Comparison of ENCODE assay signal across 8 cellular contexts in genomic region chr5:32583582-32584232, GRCh38. TPM values are rescaled to one million over a fixed set of nuclear protein-coding genes. Genes with fewer than 3 reads are reported as not detected.
DNase-seq lines count a peak whose midpoint lies in the region; ATAC-seq and TF ChIP-seq lines count a peak whose summit lies in the region.

No MANE protein-coding gene starts in this region.

- H3K9me3 ChIP-seq in CD4-positive, alpha-beta T cell (ENCODE audit: control insufficient read depth, low read length) = no peaks in the 10 kb centered on the region
- H3K9me3 ChIP-seq in GM23248 (ENCODE audit: low read depth) = no peaks in the 10 kb centered on the region

- POLR2A ChIA-PET in CD4-positive, alpha-beta T cell (lab: Charles Lee) = interaction anchor here (0.7 to 3.7 kb wide), 5 partner anchors 9 to 139 kb away, joined by 3 to 47 read pairs (median 6); partner anchors contain the start of gene ZFR

- peak overlapping the region; percentile 69 for H3K4me3 Mint-ChIP-seq in CD4-positive, alpha-beta T cell
- peak overlapping the region; percentile 66 for H3K4me3 Mint-ChIP-seq in activated T-helper 1 cell treated with anti-CD3 and anti-CD28 coated beads, Interleukin-12 subunit alpha, Interleukin-12 subunit beta, Interleukin-2, Interleukin-4 antibody, amounts not matched to agents 30 ng/mL and 10 ng/mL and 1 ng/mL, durations not matched to agents 14 hours and 24 hours and 36 hours

- no peaks in the 10 kb centered on the region for H3K9me3 Mint-ChIP-seq in CD4-positive, alpha-beta T cell
- H3K9me3 Mint-ChIP-seq in activated T-helper 1 cell treated with anti-CD3 and anti-CD28 coated beads, Interleukin-12 subunit alpha, Interleukin-12 subunit beta, Interleukin-2, Interleukin-4 antibody, amounts not matched to agents 30 ng/mL and 10 ng/mL and 1 ng/mL, durations not matched to agents 14 hours and 24 hours and 36 hours = no peaks in the 10 kb centered on the region

- no peak overlapping the region for H2AFZ ChIP-seq in GM23248

- no peaks in the 10 kb centered on the region for H3K27me3 ChIP-seq in CD4-positive, alpha-beta T cell (ENCODE audit: control insufficient read depth, insufficient read depth, low read length)
- H3K27me3 ChIP-seq in GM23248 (replicated peaks; ENCODE audit: insufficient read depth) = no peaks in the 10 kb centered on the region

- H3K4me1 Mint-ChIP-seq in CD4-positive, alpha-beta T cell (ENCODE audit: low read depth) = peaks cover 63% of the 10 kb centered on the region
- H3K4me1 Mint-ChIP-seq in activated T-helper 1 cell treated with anti-CD3 and anti-CD28 coated beads, Interleukin-12 subunit alpha, Interleukin-12 subunit beta, Interleukin-2, Interleukin-4 antibody, amounts not matched to agents 30 ng/mL and 10 ng/mL and 1 ng/mL, durations not matched to agents 14 hours and 24 hours and 36 hours (ENCODE audit: low read depth) = peaks cover 70% of the 10 kb centered on the region

- CTCF ChIA-PET in CD4-positive, alpha-beta T cell (lab: Charles Lee) = interaction anchor here (1.8 kb wide), 1 partner anchor 94 kb away, joined by 5 read pairs; no protein-coding TSS in a partner anchor

- no peak overlapping the region for H3K27ac ChIP-seq in CD4-positive, alpha-beta T cell (ENCODE audit: low read depth, low read length)
- no peak overlapping the region for H3K27ac ChIP-seq in GM23248

- no peak overlapping the region for H3K4me2 ChIP-seq in GM23248 (ENCODE audit: unreplicated experiment)

- intact Hi-C loops in CD4-positive, alpha-beta T cell (cut with DNase I, micrococcal nuclease) = loop anchor here (1.0 to 10.0 kb wide), 3 partner anchors 51 to 409 kb away; partner anchors contain the start of gene GOLPH3 (in 1 of the 2)
- intact Hi-C loops in activated T-helper 1 cell treated with anti-CD3 and anti-CD28 coated beads, Interleukin-12 subunit alpha, Interleukin-12 subunit beta, Interleukin-2, Interleukin-4 antibody, amounts not matched to agents 30 ng/mL and 10 ng/mL and 1 ng/mL, durations not matched to agents 14 hours and 24 hours and 36 hours (cut with micrococcal nuclease) = loop anchor here (2.0 kb wide), 1 partner anchor 409 kb away; the partner anchor contains the start of gene GOLPH3

- no peak overlapping the region for H3K4me3 ChIP-seq in GM23248

- in situ Hi-C loops in GM23248 (cut with MboI) = loop anchor here (10.0 kb wide), 1 partner anchor 89 kb away; no protein-coding TSS in a partner anchor

- no peak for ATAC-seq in CD4-positive, alpha-beta T cell (ENCODE audit: poor library complexity)
- peak; percentile 70 for ATAC-seq in GM19455 (IDR thresholded peaks at IDR 0.05; ENCODE audit: unreplicated experiment)
- peak; percentile 79 for ATAC-seq in HG03342 (IDR thresholded peaks at IDR 0.05; ENCODE audit: unreplicated experiment)

- TF ChIP-seq CTCF in CD4-positive, alpha-beta T cell (IDR thresholded peaks at IDR 0.05) = no peak

- peak overlapping the region; percentile 97 for H3K27ac Mint-ChIP-seq in CD4-positive, alpha-beta T cell
- H3K27ac Mint-ChIP-seq in activated T-helper 1 cell treated with anti-CD3 and anti-CD28 coated beads, Interleukin-12 subunit alpha, Interleukin-12 subunit beta, Interleukin-2, Interleukin-4 antibody, amounts not matched to agents 30 ng/mL and 10 ng/mL and 1 ng/mL, durations not matched to agents 14 hours and 24 hours and 36 hours = peak overlapping the region; percentile 86

- H4K20me1 ChIP-seq in GM23248 (ENCODE audit: insufficient read depth) = peaks cover 15% of the 10 kb centered on the region

- H3K36me3 ChIP-seq in GM23248 (ENCODE audit: low read depth) = no peaks in the 10 kb centered on the region

- no peaks in the 10 kb centered on the region for H3K9me2 ChIP-seq in GM23248 (ENCODE audit: insufficient read depth)

- peaks cover 27% of the 10 kb centered on the region for H3K36me3 Mint-ChIP-seq in CD4-positive, alpha-beta T cell (ENCODE audit: low read depth)
- peaks cover 19% of the 10 kb centered on the region for H3K36me3 Mint-ChIP-seq in activated T-helper 1 cell treated with anti-CD3 and anti-CD28 coated beads, Interleukin-12 subunit alpha, Interleukin-12 subunit beta, Interleukin-2, Interleukin-4 antibody, amounts not matched to agents 30 ng/mL and 10 ng/mL and 1 ng/mL, durations not matched to agents 14 hours and 24 hours and 36 hours (ENCODE audit: low read depth)

- peaks cover 29% of the 10 kb centered on the region for H3K79me2 ChIP-seq in GM23248 (ENCODE audit: insufficient read depth)

- peaks cover 25% of the 10 kb centered on the region for H3F3A ChIP-seq in GM23248 (ENCODE audit: insufficient read depth)

- no peaks in the 10 kb centered on the region for H3K27me3 Mint-ChIP-seq in CD4-positive, alpha-beta T cell
- H3K27me3 Mint-ChIP-seq in activated T-helper 1 cell treated with anti-CD3 and anti-CD28 coated beads, Interleukin-12 subunit alpha, Interleukin-12 subunit beta, Interleukin-2, Interleukin-4 antibody, amounts not matched to agents 30 ng/mL and 10 ng/mL and 1 ng/mL, durations not matched to agents 14 hours and 24 hours and 36 hours (ENCODE audit: insufficient read depth) = no peaks in the 10 kb centered on the region

- DNase-seq in CD4-positive, alpha-beta T cell = peak in 1 of 10 experiments; percentile 13
- DNase-seq in activated T-helper 1 cell treated with anti-CD3 and anti-CD28 coated beads, Interleukin-12 subunit alpha, Interleukin-12 subunit beta, Interleukin-2, Interleukin-4 antibody, amounts not matched to agents 30 ng/mL and 10 ng/mL and 1 ng/mL, durations not matched to agents 14 hours and 24 hours and 36 hours (ENCODE audit: low spot score) = peak; percentile 24
- DNase-seq in GM23248 (no peak), cerebellum (ENCODE audit: low spot score) (no peak), SHP77 treated with DMSO at 0.1 percent for 48 hours (lab: John Stamatoyannopoulos, UW) (no peak), NCI-H526 treated with DMSO at 0.1 percent for 48 hours (lab: John Stamatoyannopoulos, UW) (no peak)

- H3K4me1 ChIP-seq in GM23248 (ENCODE audit: insufficient read depth) = peaks cover 31% of the 10 kb centered on the region

- 92% methylated on average over 16 of the region's 16 CpGs for WGBS in GM23248 (ENCODE audit: low coverage in 1 of 2, low lambda C conversion rate in 2 of 2, missing lambda C conversion rate in 2 of 2), 2 experiments

- no peak overlapping the region for H3K9ac ChIP-seq in GM23248

RNA-seq across cellular contexts. Expression of gene SUB1, which starts 1.6 kb away (rescaled TPM):
- 100 to 1,000 TPM; 327 to 344 TPM for total RNA-seq in CD4-positive, alpha-beta T cell
- total RNA-seq in activated T-helper 1 cell treated with anti-CD3 and anti-CD28 coated beads, Interleukin-12 subunit alpha, Interleukin-12 subunit beta, Interleukin-2, Interleukin-4 antibody, amounts not matched to agents 30 ng/mL and 10 ng/mL and 1 ng/mL, durations not matched to agents 14 hours and 24 hours and 36 hours = 408 and 428 TPM in 2 replicates
- total RNA-seq in GM23248 (2014; rRNA removed; shearing (Covaris generic)) = 200 and 350 TPM in 2 replicates
- 462 and 489 TPM in 2 replicates for polyA plus RNA-seq in GM23248 (2016; fragmentation: Nextera tagmentation; extraction: Ambion mirVana)
- 142 TPM for total RNA-seq in cerebellum
